ENCODE assay signal across 10 cellular contexts in genomic region chr21:25487046-25487594, GRCh38.
DNase-seq lines count a peak whose midpoint lies in the region; ATAC-seq lines count a peak whose summit lies in the region.
"Had no signal": no experiment of that assay in that cellular context is flagged by ENCODE, and none has a peak within 500 bp of the region (broad histone marks: within the 10 kb centered on the region; RNA-seq: fewer than 3 reads in every experiment).

No MANE protein-coding gene starts in this region.

- peak overlapping the region; percentile 52 for H3K4me3 Mint-ChIP-seq in activated CD4-positive, alpha-beta memory T cell treated with anti-CD3 and anti-CD28 coated beads, Interleukin-2, amount 10 ng/mL, durations not matched to agents 7 days and 5 days
- no peak overlapping the region for H3K4me3 Mint-ChIP-seq in naive thymus-derived CD8-positive, alpha-beta T cell

- H3K27me3 Mint-ChIP-seq in activated CD4-positive, alpha-beta memory T cell treated with anti-CD3 and anti-CD28 coated beads, Interleukin-2, amount 10 ng/mL, durations not matched to agents 7 days and 5 days = no peaks in the 10 kb centered on the region
- peaks cover 0 to 2% (median 0%) of the 10 kb centered on the region in 5 donors for H3K27me3 Mint-ChIP-seq in naive thymus-derived CD8-positive, alpha-beta T cell

- no peak for DNase-seq in activated CD4-positive, alpha-beta memory T cell treated with anti-CD3 and anti-CD28 coated beads, Interleukin-2, amount 10 ng/mL, durations not matched to agents 7 days and 5 days
- no peak for DNase-seq in naive thymus-derived CD8-positive, alpha-beta T cell
- DNase-seq in NCI-H1417 (lab: John Stamatoyannopoulos, UW) (no peak), aorta (no peak), NCI-H82 treated with DMSO at 0.1 percent for 48 hours (lab: John Stamatoyannopoulos, UW; ENCODE audit: unreplicated experiment) (no peak)
- DNase-seq: anterior cingulate cortex had no signal

- H3K9me3 ChIP-seq in aorta (ENCODE audit: control insufficient read depth, low read length) = no peaks in the 10 kb centered on the region

- H3K4me1 ChIP-seq in aorta (ENCODE audit: control insufficient read depth in 1 of 2, insufficient read depth in 2 of 2, low read length in 2 of 2) = no peaks in the 10 kb centered on the region

- H3K27ac Mint-ChIP-seq in activated CD4-positive, alpha-beta memory T cell treated with anti-CD3 and anti-CD28 coated beads, Interleukin-2, amount 10 ng/mL, durations not matched to agents 7 days and 5 days = peak overlapping the region; percentile 58
- H3K27ac Mint-ChIP-seq in naive thymus-derived CD8-positive, alpha-beta T cell = no peak overlapping the region
- H3K27ac Mint-ChIP-seq: IgD-negative memory B cell had no signal

- H3K27me3 ChIP-seq in aorta (ENCODE audit: control insufficient read depth in 1 of 2, insufficient read depth in 2 of 2, low read length in 1 of 2) = no peaks in the 10 kb centered on the region

- peak; percentile 59 for ATAC-seq in GM18498 (IDR thresholded peaks at IDR 0.05; ENCODE audit: unreplicated experiment)
- peak; percentile 69 for ATAC-seq in GM21360 (IDR thresholded peaks at IDR 0.05; ENCODE audit: unreplicated experiment)
- peak; percentile 71 for ATAC-seq in HG03159 (IDR thresholded peaks at IDR 0.05; ENCODE audit: unreplicated experiment)
- no peak for ATAC-seq in naive thymus-derived CD8-positive, alpha-beta T cell
- ATAC-seq in aorta (ENCODE audit: low FRiP score) = no peak

- intact Hi-C loops in aorta (cut with DNase I) = no loop called here

- POLR2A ChIA-PET in activated CD4-positive, alpha-beta memory T cell treated with anti-CD3 and anti-CD28 coated beads, Interleukin-2, amount 10 ng/mL, durations not matched to agents 7 days and 5 days (lab: Charles Lee) = interaction anchor here (0.9 kb wide), 1 partner anchor 22 kb away, joined by 4 read pairs; no protein-coding TSS in a partner anchor
- POLR2A ChIA-PET in naive thymus-derived CD8-positive, alpha-beta T cell (lab: Charles Lee) = no interaction called here

- no peaks in the 10 kb centered on the region for H3K36me3 ChIP-seq in aorta (ENCODE audit: control insufficient read depth in 1 of 2, insufficient read depth in 2 of 2, low read length in 1 of 2)

- CTCF ChIA-PET in activated CD4-positive, alpha-beta memory T cell treated with anti-CD3 and anti-CD28 coated beads, Interleukin-2, amount 10 ng/mL, durations not matched to agents 7 days and 5 days (lab: Charles Lee) = no interaction called here

- no peak overlapping the region for H3K27ac ChIP-seq in aorta (ENCODE audit: low read depth in 1 of 2, low read length in 2 of 2)

- 44 to 55% methylated on average over 3 of the region's 3 CpGs for WGBS in aorta, 2 donors

- no peak overlapping the region for H3K4me3 ChIP-seq in aorta (ENCODE audit: low read length in 2 of 2)

- peaks cover 17% of the 10 kb centered on the region for H3K9me3 Mint-ChIP-seq in activated CD4-positive, alpha-beta memory T cell treated with anti-CD3 and anti-CD28 coated beads, Interleukin-2, amount 10 ng/mL, durations not matched to agents 7 days and 5 days
- H3K9me3 Mint-ChIP-seq in naive thymus-derived CD8-positive, alpha-beta T cell = peaks cover 3 to 21% (median 15%) of the 10 kb centered on the region in 9 donors

- H3K4me1 Mint-ChIP-seq in activated CD4-positive, alpha-beta memory T cell treated with anti-CD3 and anti-CD28 coated beads, Interleukin-2, amount 10 ng/mL, durations not matched to agents 7 days and 5 days = peaks cover 60% of the 10 kb centered on the region
- H3K4me1 Mint-ChIP-seq in naive thymus-derived CD8-positive, alpha-beta T cell = peaks cover 0 to 6% (median 0%) of the 10 kb centered on the region in 4 donors

- peaks cover 30% of the 10 kb centered on the region for H3K36me3 Mint-ChIP-seq in activated CD4-positive, alpha-beta memory T cell treated with anti-CD3 and anti-CD28 coated beads, Interleukin-2, amount 10 ng/mL, durations not matched to agents 7 days and 5 days (ENCODE audit: low read depth)
- H3K36me3 Mint-ChIP-seq in naive thymus-derived CD8-positive, alpha-beta T cell = peaks cover 0 to 9% (median 8%) of the 10 kb centered on the region in 3 donors

Comparison
In these comparisons a context has a peak if more than half of its experiments do, and no peak if none do; other contexts are left out.
1. ATAC-seq: peak in GM18498 (single experiment), GM21360 (single experiment) and HG03159 (single experiment); none in naive thymus-derived CD8-positive, alpha-beta T cell (0 of 2) and aorta (single experiment).